Comparison of ENCODE assay signal across 34 cellular contexts in the genomic region with DNA sequence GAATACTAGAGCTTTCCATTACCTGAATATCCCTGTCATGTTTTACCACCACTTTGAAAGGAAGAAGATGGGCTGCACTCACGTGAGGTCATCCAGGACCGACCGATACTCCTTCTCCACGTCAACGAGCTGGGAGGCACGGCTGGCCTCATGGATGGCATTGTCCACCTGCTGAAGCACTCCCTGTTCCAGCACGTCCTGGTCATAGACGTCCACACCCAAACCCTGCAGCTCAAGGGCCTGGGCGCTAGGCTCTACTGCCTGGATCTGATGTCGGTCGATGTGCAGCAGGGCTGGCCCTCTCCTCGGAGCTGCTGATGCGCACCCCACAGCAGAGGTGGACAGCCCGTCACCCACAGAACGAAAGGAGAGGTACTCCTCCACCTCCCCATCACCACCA.
"Had no signal": no experiment of that assay in that cellular context is flagged by ENCODE, and none has a peak within 500 bp of the region (broad histone marks: within the 10 kb centered on the region; RNA-seq: fewer than 3 reads in every experiment).

No MANE protein-coding gene starts in this region.

- DNase-seq: activated B cell treated with CpG ODN at 0.5 μM for 24 hours; activated CD4-positive, alpha-beta memory T cell treated with anti-CD3 and anti-CD28 coated beads for 36 hours; activated CD4-positive, alpha-beta T cell treated with anti-CD3 and anti-CD28 coated beads for 4 hours; activated CD4-positive, alpha-beta T cell treated with anti-CD3 and anti-CD28 coated beads, Interleukin-2, amount 10 ng/mL, durations not matched to agents 7 days and 5 days; activated CD4-positive, CD25-positive, alpha-beta regulatory T cell treated with anti-CD3 and anti-CD28 coated beads, Interleukin-2, amount 50 U/mL, for 72 hours; activated CD8-positive, alpha-beta memory T cell treated with anti-CD3 and anti-CD28 coated beads, Interleukin-2, amount 50 U/mL, for 4 hours; activated CD8-positive, alpha-beta T cell treated with anti-CD3 and anti-CD28 coated beads for 36 hours; activated effector memory CD4-positive, alpha-beta T cell treated with anti-CD3 and anti-CD28 coated beads, Interleukin-2, amount 50 U/mL, for 16 hours; activated gamma-delta T cell treated with Interleukin-2 at 50 U/mL for 16 hours; activated naive CD4-positive, alpha-beta T cell; activated naive CD4-positive, alpha-beta T cell treated with anti-CD3 and anti-CD28 coated beads, Interleukin-2, amount 10 ng/mL, durations not matched to agents 7 days and 5 days; activated naive CD8-positive, alpha-beta T cell treated with anti-CD3 and anti-CD28 coated beads, Interleukin-2, amount 10 ng/mL, durations not matched to agents 7 days and 5 days; activated naive CD8-positive, alpha-beta T cell treated with anti-CD3 and anti-CD28 coated beads, Interleukin-2, amount 50 U/mL, for 24 hours; activated T-cell treated with anti-CD3 and anti-CD28 coated beads for 4 hours; activated T-cell treated with anti-CD3 and anti-CD28 coated beads, Interleukin-2, amount 50 U/mL, for 1 hour; activated T-cell treated with anti-CD3 and anti-CD28 coated beads, Interleukin-2, amount 50 U/mL, for 4 hours; activated T-cell treated with anti-CD3 and anti-CD28 coated beads, Interleukin-2, amount 50 U/mL, for 72 hours; amygdala; anterior cingulate cortex; central memory CD4-positive, alpha-beta T cell; SW 1271; T-helper 1 cell; T-helper 2 cell; T-helper 9 cell had no signal

- H3K27ac ChIP-seq: ascending aorta, VCaP had no signal

- H3K4me3 ChIP-seq: ascending aorta had no signal

- H3K27me3 Mint-ChIP-seq: activated B cell treated with CpG ODN at 0.5 μM for 24 hours; activated CD4-positive, alpha-beta memory T cell treated with anti-CD3 and anti-CD28 coated beads for 36 hours; activated CD4-positive, alpha-beta T cell treated with anti-CD3 and anti-CD28 coated beads, Interleukin-2, amount 10 ng/mL, durations not matched to agents 7 days and 5 days; activated CD8-positive, alpha-beta T cell treated with anti-CD3 and anti-CD28 coated beads for 36 hours; activated naive CD4-positive, alpha-beta T cell treated with anti-CD3 and anti-CD28 coated beads, Interleukin-2, amount 10 ng/mL, durations not matched to agents 7 days and 5 days; activated naive CD4-positive, alpha-beta T cell treated with anti-CD3 and anti-CD28 coated beads, Interleukin-2, amount 50 U/mL, for 24 hours; activated naive CD8-positive, alpha-beta T cell; activated naive CD8-positive, alpha-beta T cell treated with anti-CD3 and anti-CD28 coated beads, Interleukin-2, amount 10 ng/mL, durations not matched to agents 7 days and 5 days; activated naive CD8-positive, alpha-beta T cell treated with anti-CD3 and anti-CD28 coated beads, Interleukin-2, amount 50 U/mL, for 24 hours; activated T-helper 17 cell treated with anti-CD3 and anti-CD28 coated beads, Interleukin-2, amount 50 U/mL, for 72 hours; brain had no signal

- ATAC-seq: activated CD8-positive, alpha-beta T cell treated with anti-CD3 and anti-CD28 coated beads for 36 hours; activated naive CD8-positive, alpha-beta T cell treated with anti-CD3 and anti-CD28 coated beads, Interleukin-2, amount 50 U/mL, for 24 hours; activated T-cell treated with anti-CD3 and anti-CD28 coated beads, Interleukin-2, amount 50 U/mL, for 4 hours; activated T-cell treated with anti-CD3 and anti-CD28 coated beads, Interleukin-2, amount 50 U/mL, for 72 hours; activated T-helper 17 cell treated with anti-CD3 and anti-CD28 coated beads, Interleukin-2, amount 50 U/mL, for 72 hours had no signal

- H3K27me3 ChIP-seq: ascending aorta had no signal

- H3K4me3 Mint-ChIP-seq: activated B cell treated with CpG ODN at 0.5 μM for 24 hours; activated CD4-positive, alpha-beta memory T cell treated with anti-CD3 and anti-CD28 coated beads for 36 hours; activated CD4-positive, alpha-beta T cell treated with anti-CD3 and anti-CD28 coated beads, Interleukin-2, amount 10 ng/mL, durations not matched to agents 7 days and 5 days; activated CD8-positive, alpha-beta T cell treated with anti-CD3 and anti-CD28 coated beads for 36 hours; activated naive CD4-positive, alpha-beta T cell treated with anti-CD3 and anti-CD28 coated beads, Interleukin-2, amount 10 ng/mL, durations not matched to agents 7 days and 5 days; activated naive CD4-positive, alpha-beta T cell treated with anti-CD3 and anti-CD28 coated beads, Interleukin-2, amount 50 U/mL, for 24 hours; activated naive CD8-positive, alpha-beta T cell; activated naive CD8-positive, alpha-beta T cell treated with anti-CD3 and anti-CD28 coated beads, Interleukin-2, amount 10 ng/mL, durations not matched to agents 7 days and 5 days; activated naive CD8-positive, alpha-beta T cell treated with anti-CD3 and anti-CD28 coated beads, Interleukin-2, amount 50 U/mL, for 24 hours; activated T-cell treated with anti-CD3 and anti-CD28 coated beads, Interleukin-2, amount 50 U/mL, for 4 hours; activated T-cell treated with anti-CD3 and anti-CD28 coated beads, Interleukin-2, amount 50 U/mL, for 72 hours; activated T-helper 1 cell treated with anti-CD3 and anti-CD28 coated beads, Interleukin-12 subunit alpha, Interleukin-12 subunit beta, Interleukin-2, Interleukin-4 antibody, amounts not matched to agents 30 ng/mL and 10 ng/mL and 1 ng/mL, durations not matched to agents 14 hours and 24 hours and 36 hours; activated T-helper 17 cell treated with anti-CD3 and anti-CD28 coated beads, Interleukin-2, amount 50 U/mL, for 72 hours; T-helper 1 cell treated with Interleukin-12 subunit alpha and Interleukin-12 subunit beta and Interleukin-4 antibody, amounts not matched to agents 30 μg/mL and 1 μg/mL, for 36 hours; T-helper 2 cell treated with Interferon-gamma antibody and Interleukin-4, amounts not matched to agents 5 μg/mL and 100 μg/mL, for 36 hours had no signal

- H3K27ac Mint-ChIP-seq: activated B cell treated with CpG ODN at 0.5 μM for 24 hours; activated CD4-positive, alpha-beta memory T cell treated with anti-CD3 and anti-CD28 coated beads for 36 hours; activated CD4-positive, alpha-beta T cell treated with anti-CD3 and anti-CD28 coated beads, Interleukin-2, amount 10 ng/mL, durations not matched to agents 7 days and 5 days; activated CD8-positive, alpha-beta T cell treated with anti-CD3 and anti-CD28 coated beads for 36 hours; activated naive CD4-positive, alpha-beta T cell treated with anti-CD3 and anti-CD28 coated beads, Interleukin-2, amount 10 ng/mL, durations not matched to agents 7 days and 5 days; activated naive CD4-positive, alpha-beta T cell treated with anti-CD3 and anti-CD28 coated beads, Interleukin-2, amount 50 U/mL, for 24 hours; activated naive CD8-positive, alpha-beta T cell; activated naive CD8-positive, alpha-beta T cell treated with anti-CD3 and anti-CD28 coated beads, Interleukin-2, amount 10 ng/mL, durations not matched to agents 7 days and 5 days; activated naive CD8-positive, alpha-beta T cell treated with anti-CD3 and anti-CD28 coated beads, Interleukin-2, amount 50 U/mL, for 24 hours; activated T-cell treated with anti-CD3 and anti-CD28 coated beads, Interleukin-2, amount 50 U/mL, for 72 hours; activated T-helper 1 cell treated with anti-CD3 and anti-CD28 coated beads, Interleukin-12 subunit alpha, Interleukin-12 subunit beta, Interleukin-2, Interleukin-4 antibody, amounts not matched to agents 30 ng/mL and 10 ng/mL and 1 ng/mL, durations not matched to agents 14 hours and 24 hours and 36 hours; activated T-helper 17 cell treated with anti-CD3 and anti-CD28 coated beads, Interleukin-2, amount 50 U/mL, for 72 hours; brain; T-helper 1 cell treated with Interleukin-12 subunit alpha and Interleukin-12 subunit beta and Interleukin-4 antibody, amounts not matched to agents 30 μg/mL and 1 μg/mL, for 36 hours; T-helper 2 cell treated with Interferon-gamma antibody and Interleukin-4, amounts not matched to agents 5 μg/mL and 100 μg/mL, for 36 hours had no signal

- H3K9me3 Mint-ChIP-seq: activated B cell treated with CpG ODN at 0.5 μM for 24 hours; activated CD4-positive, alpha-beta memory T cell treated with anti-CD3 and anti-CD28 coated beads for 36 hours; activated CD4-positive, alpha-beta T cell treated with anti-CD3 and anti-CD28 coated beads, Interleukin-2, amount 10 ng/mL, durations not matched to agents 7 days and 5 days; activated CD8-positive, alpha-beta T cell treated with anti-CD3 and anti-CD28 coated beads for 36 hours; activated naive CD4-positive, alpha-beta T cell treated with anti-CD3 and anti-CD28 coated beads, Interleukin-2, amount 10 ng/mL, durations not matched to agents 7 days and 5 days; activated naive CD4-positive, alpha-beta T cell treated with anti-CD3 and anti-CD28 coated beads, Interleukin-2, amount 50 U/mL, for 24 hours; activated naive CD8-positive, alpha-beta T cell treated with anti-CD3 and anti-CD28 coated beads, Interleukin-2, amount 10 ng/mL, durations not matched to agents 7 days and 5 days; activated naive CD8-positive, alpha-beta T cell treated with anti-CD3 and anti-CD28 coated beads, Interleukin-2, amount 50 U/mL, for 24 hours; activated T-cell treated with anti-CD3 and anti-CD28 coated beads, Interleukin-2, amount 50 U/mL, for 4 hours; activated T-cell treated with anti-CD3 and anti-CD28 coated beads, Interleukin-2, amount 50 U/mL, for 72 hours; activated T-helper 1 cell treated with anti-CD3 and anti-CD28 coated beads, Interleukin-12 subunit alpha, Interleukin-12 subunit beta, Interleukin-2, Interleukin-4 antibody, amounts not matched to agents 30 ng/mL and 10 ng/mL and 1 ng/mL, durations not matched to agents 14 hours and 24 hours and 36 hours; activated T-helper 17 cell treated with anti-CD3 and anti-CD28 coated beads, Interleukin-2, amount 50 U/mL, for 72 hours; brain; T-helper 1 cell treated with Interleukin-12 subunit alpha and Interleukin-12 subunit beta and Interleukin-4 antibody, amounts not matched to agents 30 μg/mL and 1 μg/mL, for 36 hours; T-helper 2 cell treated with Interferon-gamma antibody and Interleukin-4, amounts not matched to agents 5 μg/mL and 100 μg/mL, for 36 hours had no signal

- H3K9me3 ChIP-seq: ascending aorta had no signal

- FAIRE-seq: TTC549 had no signal
